ENCODE assay signal across 14 cellular contexts in the genomic region with DNA sequence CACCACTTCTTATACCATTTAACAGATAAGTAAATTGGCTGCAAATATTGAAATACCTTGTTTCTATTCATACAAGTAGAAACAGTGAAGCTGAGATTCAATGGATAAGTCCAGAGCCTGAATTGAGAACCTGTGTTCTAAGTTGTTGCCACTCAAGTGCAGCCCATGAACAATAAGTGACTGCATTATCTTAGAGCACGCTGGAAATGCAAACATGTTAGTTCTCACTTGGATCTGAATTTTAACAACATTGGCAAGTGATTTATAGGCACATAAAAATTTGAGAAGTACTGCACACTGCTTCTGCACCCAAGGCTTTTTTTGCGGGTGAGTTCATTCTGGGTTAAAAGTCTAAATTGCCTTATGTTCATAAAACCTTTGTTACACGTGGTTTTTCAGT.
"Had no signal": no experiment of that assay in that cellular context is flagged by ENCODE, and none has a peak within 500 bp of the region (broad histone marks: within the 10 kb centered on the region; RNA-seq: fewer than 3 reads in every experiment).

No MANE protein-coding gene starts in this region.

- H3K9me3 ChIP-seq: gastroesophageal sphincter, left lung, ovary, suprapubic skin, upper lobe of left lung had no signal

- H3K27me3 ChIP-seq: adrenal gland, dorsolateral prefrontal cortex, gastroesophageal sphincter, left lung, ovary, suprapubic skin, upper lobe of left lung had no signal

- H3K27ac ChIP-seq: adrenal gland, dorsolateral prefrontal cortex, gastroesophageal sphincter, left lung, ovary, suprapubic skin, upper lobe of left lung had no signal

- H3K36me3 ChIP-seq: adrenal gland, gastroesophageal sphincter, left lung, ovary, suprapubic skin, upper lobe of left lung had no signal

- DNase-seq: activated CD4-positive, alpha-beta T cell treated with anti-CD3 and anti-CD28 coated beads for 48 hours; activated CD8-positive, alpha-beta T cell treated with anti-CD3 and anti-CD28 coated beads for 36 hours; activated effector memory CD4-positive, alpha-beta T cell treated with Interleukin-2 at 50 U/mL for 16 hours; activated T-cell treated with anti-CD3 and anti-CD28 coated beads, Interleukin-2, amount 50 U/mL, for 4 hours; adrenal gland; dorsolateral prefrontal cortex; erythroblast; left lung; mammary epithelial cell; naive B cell; ovary; upper lobe of left lung had no signal

- H3K4me3 ChIP-seq: adrenal gland, dorsolateral prefrontal cortex, gastroesophageal sphincter, left lung, ovary, suprapubic skin, upper lobe of left lung had no signal

- H3K4me1 ChIP-seq: adrenal gland, gastroesophageal sphincter, left lung, suprapubic skin, upper lobe of left lung had no signal
